In the genomic region with DNA sequence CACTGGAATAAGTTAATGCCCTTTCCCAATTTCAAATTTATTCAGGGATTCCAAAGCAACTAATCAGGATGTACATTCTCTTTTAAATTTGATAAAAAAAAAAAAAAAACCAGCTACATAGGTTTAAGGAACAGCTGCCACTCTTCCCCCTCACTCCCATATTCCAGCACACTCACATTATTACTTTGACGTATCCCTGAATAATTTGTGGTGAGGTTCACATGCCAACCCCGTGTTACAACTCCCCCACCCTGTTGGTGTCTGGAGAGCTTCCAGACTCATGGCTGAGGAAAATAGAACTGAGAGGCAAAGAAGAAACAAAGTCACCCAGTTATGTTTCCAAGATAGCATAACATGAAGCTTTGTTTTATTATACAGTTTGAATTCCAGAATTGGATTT, we compare ENCODE assay signal across 15 cellular contexts.
A peak's percentile ranks its signal among the peaks of the same experiment; 100 is the strongest.
DNase-seq lines count a peak whose midpoint lies in the region; ATAC-seq and TF ChIP-seq lines count a peak whose summit lies in the region.
"Had no signal": no experiment of that assay in that cellular context is flagged by ENCODE, and none has a peak within 500 bp of the region (broad histone marks: within the 10 kb centered on the region; RNA-seq: fewer than 3 reads in every experiment).

No MANE protein-coding gene starts in this region.

- H3K27me3 ChIP-seq in AG04450 (ENCODE audit: control insufficient read depth, insufficient read depth, low read length), result no peaks in the 10 kb centered on the region

- no peak overlapping the region for H3K27ac Mint-ChIP-seq in naive thymus-derived CD8-positive, alpha-beta T cell
- no peak overlapping the region for H3K27ac Mint-ChIP-seq in CD14-positive monocyte

- peak; percentile 56 for DNase-seq in AG04450 (ENCODE audit: low read depth, low spot score)
- peak; percentile 62 for DNase-seq in M059J (ENCODE audit: low read depth)
- DNase-seq in cardiac fibroblast (ENCODE audit: low read depth in 2 of 2), result peak; percentile 61 to 70
- peak; percentile 12 for DNase-seq in kidney tubule cell (ENCODE audit: low spot score)
- DNase-seq in naive thymus-derived CD8-positive, alpha-beta T cell, result no peak
- DNase-seq in GM10248 (ENCODE audit: extremely low spot score), result no peak
- no peak for DNase-seq in CD14-positive monocyte (ENCODE audit: low spot score)
- DNase-seq: activated naive CD4-positive, alpha-beta T cell treated with Interleukin-2 at 50 U/mL for 16 hours; DMS153; NCI-H2227 treated with DMSO at 0.1 percent for 48 hours; SW 1271 had no signal

- no peak overlapping the region for H3K4me3 ChIP-seq in AG04450 (ENCODE audit: low read depth, low read length)
- H3K4me3 ChIP-seq in cardiac fibroblast (replicated peaks in 1 of 2; ENCODE audit: low read depth in 2 of 2, low read length in 2 of 2), result no peak overlapping the region
- H3K4me3 ChIP-seq: A549, lung, smooth muscle cell had no signal

- POLR2A ChIA-PET in AG04450 (lab: Yijun Ruan, JAX), result interaction anchor here (0.6 to 0.9 kb wide), 3 partner anchors 300 to 463 kb away, joined by 3 to 6 read pairs (median 3); no protein-coding TSS in a partner anchor
- POLR2A ChIA-PET in naive thymus-derived CD8-positive, alpha-beta T cell (lab: Charles Lee), result no interaction called here
- POLR2A ChIA-PET in GM10248 (lab: Yijun Ruan, JAX), result no interaction called here

- peaks cover 0 to 1% (median 0%) of the 10 kb centered on the region in 5 donors for H3K27me3 Mint-ChIP-seq in naive thymus-derived CD8-positive, alpha-beta T cell
- peaks cover 0 to 2% (median 0%) of the 10 kb centered on the region in 3 donors for H3K27me3 Mint-ChIP-seq in CD14-positive monocyte (ENCODE audit: low read depth in 3 of 3)

- ATAC-seq in HG02678 (IDR thresholded peaks at IDR 0.05; ENCODE audit: unreplicated experiment), result no peak
- ATAC-seq in naive thymus-derived CD8-positive, alpha-beta T cell, result no peak
- ATAC-seq: A549 had no signal

- H3K27ac ChIP-seq in AG04450 (ENCODE audit: low read depth, low read length), result no peak overlapping the region
- H3K27ac ChIP-seq: A549 had no signal

- no peak overlapping the region for H3K4me3 Mint-ChIP-seq in naive thymus-derived CD8-positive, alpha-beta T cell
- no peak overlapping the region for H3K4me3 Mint-ChIP-seq in CD14-positive monocyte

- no peaks in the 10 kb centered on the region for H3K9me3 ChIP-seq in AG04450 (ENCODE audit: control insufficient read depth, insufficient read depth, low read length)
- H3K9me3 ChIP-seq: A549 had no signal

- no peaks in the 10 kb centered on the region for H3K36me3 Mint-ChIP-seq in naive thymus-derived CD8-positive, alpha-beta T cell
- H3K36me3 Mint-ChIP-seq in CD14-positive monocyte, result no peaks in the 10 kb centered on the region

- intact Hi-C loops in CD14-positive monocyte (cut with micrococcal nuclease), result no loop called here

- TF ChIP-seq CTCF in AG04450 (IDR thresholded peaks at IDR 0.05; ENCODE audit: low read depth, low read length) (no peak), cardiac fibroblast (IDR thresholded peaks at IDR 0.05; ENCODE audit: low read depth, low read length) (no peak), GM10248 (IDR thresholded peaks at IDR 0.05; ENCODE audit: control extremely low read depth, extremely low read depth, low read depth, missing control alignments) (no peak), CD14-positive monocyte (IDR thresholded peaks at IDR 0.05) (no peak)

- no peaks in the 10 kb centered on the region for H3K9me3 Mint-ChIP-seq in naive thymus-derived CD8-positive, alpha-beta T cell
- no peaks in the 10 kb centered on the region for H3K9me3 Mint-ChIP-seq in CD14-positive monocyte

- CTCF ChIA-PET in AG04450 (lab: Charles Lee) (interaction anchor here (1.2 to 1.8 kb wide), 2 partner anchors 21 to 544 kb away, joined by 4 to 10 read pairs; no protein-coding TSS in a partner anchor), GM10248 (lab: Yijun Ruan, JAX) (interaction anchor here (1.0 kb wide), 1 partner anchor 9 kb away, joined by 3 read pairs; no protein-coding TSS in a partner anchor)

- no peaks in the 10 kb centered on the region for H3K4me1 Mint-ChIP-seq in naive thymus-derived CD8-positive, alpha-beta T cell
- peaks cover 32% of the 10 kb centered on the region for H3K4me1 Mint-ChIP-seq in CD14-positive monocyte

Comparison
In these comparisons a context has a peak if more than half of its experiments do, and no peak if none do; other contexts are left out.
1. DNase-seq: peak in AG04450 (single experiment), M059J (single experiment), cardiac fibroblast (2 of 2) and kidney tubule cell (single experiment); none in naive thymus-derived CD8-positive, alpha-beta T cell (0 of 10), GM10248 (single experiment) and CD14-positive monocyte (single experiment).